In the genomic region with DNA sequence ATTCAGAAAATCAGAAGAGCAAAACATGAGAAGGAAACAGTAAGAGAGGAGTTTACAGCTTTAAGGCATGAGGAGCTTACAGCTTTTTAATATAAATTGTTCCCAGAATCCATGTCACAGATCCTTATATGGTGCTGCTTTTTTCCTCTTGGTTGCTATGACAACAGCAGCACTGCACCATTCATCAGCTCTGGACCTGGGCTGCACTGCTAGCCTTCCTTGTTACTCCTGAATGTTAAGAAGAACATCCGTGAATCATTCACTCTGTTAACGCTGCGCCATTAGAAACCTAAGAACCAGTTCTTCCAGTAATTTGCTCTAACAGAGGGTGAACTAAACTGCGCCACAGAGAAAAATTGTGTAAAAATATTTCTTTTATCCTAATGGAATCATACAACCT, we compare ENCODE assay signal across 1 cellular context.
TF ChIP-seq lines count a peak whose summit lies in the region.

No MANE protein-coding gene starts in this region.

TF ChIP-seq in SK-N-SH, 30 proteins besides CTCF, POLR2A, EP300 and RAD21 (continued from another document):
- TF ChIP-seq, protein P1, sequence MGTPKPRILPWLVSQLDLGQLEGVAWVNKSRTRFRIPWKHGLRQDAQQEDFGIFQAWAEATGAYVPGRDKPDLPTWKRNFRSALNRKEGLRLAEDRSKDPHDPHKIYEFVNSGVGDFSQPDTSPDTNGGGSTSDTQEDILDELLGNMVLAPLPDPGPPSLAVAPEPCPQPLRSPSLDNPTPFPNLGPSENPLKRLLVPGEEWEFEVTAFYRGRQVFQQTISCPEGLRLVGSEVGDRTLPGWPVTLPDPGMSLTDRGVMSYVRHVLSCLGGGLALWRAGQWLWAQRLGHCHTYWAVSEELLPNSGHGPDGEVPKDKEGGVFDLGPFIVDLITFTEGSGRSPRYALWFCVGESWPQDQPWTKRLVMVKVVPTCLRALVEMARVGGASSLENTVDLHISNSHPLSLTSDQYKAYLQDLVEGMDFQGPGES (IDR thresholded peaks at IDR 0.05; ENCODE audit: low read depth, low read length): no peak
- TF ChIP-seq CHD2 (IDR thresholded peaks at IDR 0.05; ENCODE audit: low read length, partially characterized antibody) (peak; percentile 56), TAF1 (IDR thresholded peaks at IDR 0.05; ENCODE audit: borderline replicate concordance, low read depth, low read length) (no peak), SIN3A (IDR thresholded peaks at IDR 0.05; ENCODE audit: borderline replicate concordance, low read depth, low read length) (peak; percentile 34; the same call in 1 of the 2 replicates), JUND (IDR thresholded peaks at IDR 0.05) (no peak)
- TF ChIP-seq, protein P2, sequence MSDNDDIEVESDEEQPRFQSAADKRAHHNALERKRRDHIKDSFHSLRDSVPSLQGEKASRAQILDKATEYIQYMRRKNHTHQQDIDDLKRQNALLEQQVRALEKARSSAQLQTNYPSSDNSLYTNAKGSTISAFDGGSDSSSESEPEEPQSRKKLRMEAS (IDR thresholded peaks at IDR 0.05; ENCODE audit: low read depth): no peak
- TF ChIP-seq, protein P3, sequence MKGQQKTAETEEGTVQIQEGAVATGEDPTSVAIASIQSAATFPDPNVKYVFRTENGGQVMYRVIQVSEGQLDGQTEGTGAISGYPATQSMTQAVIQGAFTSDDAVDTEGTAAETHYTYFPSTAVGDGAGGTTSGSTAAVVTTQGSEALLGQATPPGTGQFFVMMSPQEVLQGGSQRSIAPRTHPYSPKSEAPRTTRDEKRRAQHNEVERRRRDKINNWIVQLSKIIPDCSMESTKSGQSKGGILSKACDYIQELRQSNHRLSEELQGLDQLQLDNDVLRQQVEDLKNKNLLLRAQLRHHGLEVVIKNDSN (IDR thresholded peaks at IDR 0.05; ENCODE audit: borderline replicate concordance, low read depth): no peak
